In the genomic region with DNA sequence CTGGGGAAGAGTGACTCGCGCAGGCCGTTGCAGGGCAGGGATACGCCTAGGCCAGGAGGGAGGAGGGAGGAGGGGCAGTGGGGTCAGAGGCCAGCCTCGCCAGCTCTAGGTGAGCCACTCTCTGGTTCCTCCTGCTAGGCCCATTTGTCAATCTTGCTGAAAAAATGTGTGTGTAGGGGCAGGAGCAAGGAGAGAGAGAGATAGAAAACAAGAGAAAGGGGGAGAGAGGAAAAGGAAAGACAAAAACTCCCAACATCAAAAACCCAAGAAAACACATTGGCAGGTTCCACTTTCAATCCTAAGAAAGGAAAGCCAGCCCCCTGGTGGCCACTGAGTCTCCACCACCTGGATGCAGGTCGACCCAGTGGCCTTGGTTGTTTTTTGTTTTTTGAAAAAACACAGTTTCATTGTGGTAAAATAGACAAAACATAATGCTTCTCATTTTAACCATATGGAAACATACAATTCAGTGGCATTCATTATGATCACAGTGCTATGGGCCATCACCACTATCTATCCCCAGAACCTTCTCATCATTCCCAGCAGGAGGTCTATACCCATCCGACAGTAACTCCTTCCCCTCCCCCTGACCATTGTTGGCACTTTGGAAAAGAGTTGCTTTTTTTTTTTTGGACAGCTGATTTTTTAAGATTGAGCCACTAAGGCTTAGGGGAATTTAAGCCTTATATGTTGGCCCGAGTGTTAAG, we compare ENCODE assay signal across 9 cellular contexts.
DNase-seq lines count a peak whose midpoint lies in the region; ATAC-seq and TF ChIP-seq lines count a peak whose summit lies in the region.
"Had no signal": no experiment of that assay in that cellular context is flagged by ENCODE, and none has a peak within 500 bp of the region (broad histone marks: within the 10 kb centered on the region; RNA-seq: fewer than 3 reads in every experiment).

No MANE protein-coding gene starts in this region.

- no peaks in the 10 kb centered on the region for H3K36me3 ChIP-seq in HEK293 (ENCODE audit: control insufficient read depth in 2 of 2, insufficient read depth in 1 of 2, low read length in 2 of 2)
- no peaks in the 10 kb centered on the region for H3K36me3 ChIP-seq in SU-DHL-6 (ENCODE audit: low read length)
- H3K36me3 ChIP-seq in iPS DF 6.9 (ENCODE audit: control insufficient read depth, insufficient read depth, low read length): no peaks in the 10 kb centered on the region

- POLR2A ChIA-PET in HEK293 (lab: Yijun Ruan, JAX): no interaction called here

- no peak overlapping the region for H3K27ac ChIP-seq in HEK293 (ENCODE audit: extremely low read depth, low read depth, low read length)
- no peak overlapping the region for H3K27ac ChIP-seq in SU-DHL-6 (ENCODE audit: low read depth, low read length)
- H3K27ac ChIP-seq in iPS DF 6.9 (ENCODE audit: low read length): no peak overlapping the region
- H3K27ac ChIP-seq: SJSA1 had no signal

- no peak overlapping the region for H3K9ac ChIP-seq in SU-DHL-6 (ENCODE audit: low read length)

- no peaks in the 10 kb centered on the region for H3K79me2 ChIP-seq in SU-DHL-6 (ENCODE audit: insufficient read depth, low read length)

- no CpG with 5 or more reads among the region's 8 CpGs for WGBS in iPS DF 6.9 (ENCODE audit: insufficient coverage, insufficient read length)

- no peak overlapping the region for H3K4me3 ChIP-seq in HEK293 (ENCODE audit: low read depth, low read length)
- H3K4me3 ChIP-seq in SU-DHL-6 (ENCODE audit: insufficient read depth, low read length, poor library complexity, severe bottlenecking): no peak overlapping the region
- no peak overlapping the region for H3K4me3 ChIP-seq in iPS DF 6.9 (ENCODE audit: low read length)
- H3K4me3 ChIP-seq: SJSA1 had no signal

- ATAC-seq in HG03432 (IDR thresholded peaks at IDR 0.05; ENCODE audit: unreplicated experiment) (no peak), GM19455 (IDR thresholded peaks at IDR 0.05; ENCODE audit: unreplicated experiment) (no peak)

- H4K20me1 ChIP-seq in SU-DHL-6 (ENCODE audit: low read depth, low read length): no peaks in the 10 kb centered on the region

- H3K9me3 ChIP-seq in HEK293 (ENCODE audit: control insufficient read depth, insufficient read depth, low read depth, low read length): no peaks in the 10 kb centered on the region
- H3K9me3 ChIP-seq in SU-DHL-6 (ENCODE audit: insufficient read depth, low read length): no peaks in the 10 kb centered on the region
- no peaks in the 10 kb centered on the region for H3K9me3 ChIP-seq in iPS DF 6.9 (ENCODE audit: control insufficient read depth, insufficient read depth, low read length)
- H3K9me3 ChIP-seq: SJSA1 had no signal

- H3K4me2 ChIP-seq in SU-DHL-6 (ENCODE audit: low read depth, low read length, poor library complexity, severe bottlenecking): no peak overlapping the region

- no peaks in the 10 kb centered on the region for H3K9me2 ChIP-seq in SU-DHL-6 (replicated peaks; ENCODE audit: insufficient read depth, low read length)

- no peaks in the 10 kb centered on the region for H3K27me3 ChIP-seq in SU-DHL-6 (ENCODE audit: low read length)
- no peaks in the 10 kb centered on the region for H3K27me3 ChIP-seq in iPS DF 6.9 (ENCODE audit: control insufficient read depth, insufficient read depth, low read length)
- H3K27me3 ChIP-seq: SJSA1 had no signal

- DNase-seq in D341Med (ENCODE audit: low spot score): peak; percentile 67
- DNase-seq in iPS DF 6.9 (ENCODE audit: low read depth, low spot score): peak; percentile 11
- DNase-seq in NCI-H2107 treated with DMSO at 0.1 percent for 48 hours (lab: John Stamatoyannopoulos, UW; ENCODE audit: unreplicated experiment): no peak
- no peak for DNase-seq in T-helper 1 cell

- no peak overlapping the region for H2AFZ ChIP-seq in SU-DHL-6 (ENCODE audit: low read depth, low read length, severe bottlenecking)

- no peak for TF ChIP-seq CTCF in HEK293 (tag by site-specific recombination; IDR thresholded peaks at IDR 0.05)
- TF ChIP-seq CTCF in SU-DHL-6 (IDR thresholded peaks at IDR 0.05; ENCODE audit: insufficient read depth, low read length, poor library complexity, severe bottlenecking): peak; percentile 32

- no peaks in the 10 kb centered on the region for H3K4me1 ChIP-seq in HEK293 (ENCODE audit: control insufficient read depth, insufficient read depth, low read length)
- 0 out of 2 replicates have a peak, but pooled peaks cover 1% of the 10 kb centered on the region for H3K4me1 ChIP-seq in iPS DF 6.9 (ENCODE audit: control insufficient read depth, insufficient read depth, low read length)

- no peaks in the 10 kb centered on the region for H3F3A ChIP-seq in SU-DHL-6 (ENCODE audit: insufficient read depth)

- CTCF ChIA-PET in HEK293 (lab: Yijun Ruan, JAX): interaction anchor here (0.6 to 2.9 kb wide), 9 partner anchors 8 to 451 kb away, joined by 3 to 15 read pairs (median 4); a partner anchor contains a TSS

TF ChIP-seq in HEK293, 187 proteins besides CTCF, POLR2A, EP300 and RAD21:
- TF ChIP-seq ZNF670 (tag by site-specific recombination; IDR thresholded peaks at IDR 0.05; ENCODE audit: low read depth) (no peak), ZNF658 (tag by site-specific recombination; IDR thresholded peaks at IDR 0.05) (no peak), PRDM1 (tag by site-specific recombination; IDR thresholded peaks at IDR 0.05) (peak; percentile 73), IKZF3 (tag by site-specific recombination; IDR thresholded peaks at IDR 0.05) (no peak), ZNF843 (tag by site-specific recombination; IDR thresholded peaks at IDR 0.05) (no peak), ZNF654 (tag by site-specific recombination; IDR thresholded peaks at IDR 0.05; ENCODE audit: low read depth) (peak; percentile 12; the same call in 1 of the 2 replicates), ZFP41 (tag by site-specific recombination; IDR thresholded peaks at IDR 0.05; ENCODE audit: borderline replicate concordance) (no peak), ZNF391 (tag by site-specific recombination; IDR thresholded peaks at IDR 0.05; ENCODE audit: borderline replicate concordance, low read depth) (no peak), ZNF121 (tag by site-specific recombination; IDR thresholded peaks at IDR 0.05) (no peak), ZNF169 (tag by site-specific recombination; IDR thresholded peaks at IDR 0.05) (no peak), GLI4 (tag by site-specific recombination; IDR thresholded peaks at IDR 0.05) (no peak), MZF1 (tag by site-specific recombination; IDR thresholded peaks at IDR 0.05; ENCODE audit: borderline replicate concordance) (no peak), ZNF10 (tag by site-specific recombination; IDR thresholded peaks at IDR 0.05) (no peak), ZNF777 (tag by site-specific recombination; IDR thresholded peaks at IDR 0.05; ENCODE audit: borderline replicate concordance) (no peak), ZNF549 (tag by site-specific recombination; IDR thresholded peaks at IDR 0.05) (no peak)
- TF ChIP-seq, protein P1, sequence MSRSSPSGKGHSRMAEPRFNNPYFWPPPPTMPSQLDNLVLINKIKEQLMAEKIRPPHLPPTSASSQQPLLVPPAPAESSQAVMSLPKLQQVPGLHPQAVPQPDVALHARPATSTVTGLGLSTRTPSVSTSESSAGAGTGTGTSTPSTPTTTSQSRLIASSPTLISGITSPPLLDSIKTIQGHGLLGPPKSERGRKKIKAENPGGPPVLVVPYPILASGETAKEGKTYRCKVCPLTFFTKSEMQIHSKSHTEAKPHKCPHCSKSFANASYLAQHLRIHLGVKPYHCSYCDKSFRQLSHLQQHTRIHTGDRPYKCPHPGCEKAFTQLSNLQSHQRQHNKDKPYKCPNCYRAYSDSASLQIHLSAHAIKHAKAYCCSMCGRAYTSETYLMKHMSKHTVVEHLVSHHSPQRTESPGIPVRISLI (tag by site-specific recombination; IDR thresholded peaks at IDR 0.05): no peak

Comparison
In these comparisons a context has a peak if more than half of its experiments do, and no peak if none do; other contexts are left out.
1. DNase-seq: peak in D341Med (single experiment) and iPS DF 6.9 (single experiment); none in NCI-H2107 treated with DMSO at 0.1 percent for 48 hours (single experiment) and T-helper 1 cell (0 of 5).